ENCODE assay signal across 1 cellular context in genomic region chr2:148273158-148273691, GRCh38.
TF ChIP-seq lines count a peak whose summit lies in the region.

No MANE protein-coding gene starts in this region.

TF ChIP-seq in HepG2, 621 proteins besides CTCF, POLR2A, EP300 and RAD21 (continued from another document):
- no peak for TF ChIP-seq ZNF749 (CRISPR knock-in tag; IDR thresholded peaks at IDR 0.05; ENCODE audit: borderline replicate concordance)
- TF ChIP-seq TEAD3 (CRISPR knock-in tag; optimal IDR thresholded peaks at IDR 0.05; ENCODE audit: borderline replicate concordance): peak; percentile 18
- TF ChIP-seq MAFK (conservative IDR thresholded peaks at IDR 0.05 in 1 of 2, IDR thresholded peaks at IDR 0.05 in 1 of 2; ENCODE audit: low read length in 2 of 2): peak in 1 of 2 experiments; percentile 53; a peak in 3 of 4 replicates
